In genomic region chr5:59354811-59355210, GRCh38 we compare ENCODE assay signal across 28 cellular contexts.
"Had no signal": no experiment of that assay in that cellular context is flagged by ENCODE, and none has a peak within 500 bp of the region (broad histone marks: within the 10 kb centered on the region; RNA-seq: fewer than 3 reads in every experiment).

No MANE protein-coding gene starts in this region.

- H3K4me1 Mint-ChIP-seq: activated CD4-positive, alpha-beta T cell treated with anti-CD3 and anti-CD28 coated beads, Interleukin-2, amount 10 ng/mL, durations not matched to agents 7 days and 5 days; activated T-helper 17 cell treated with anti-CD3 and anti-CD28 coated beads, Interleukin-2, amount 50 U/mL, for 72 hours; central memory CD8-positive, alpha-beta T cell; T-helper 17 cell had no signal

- H3K36me3 Mint-ChIP-seq: naive thymus-derived CD8-positive, alpha-beta T cell; WTC11 had no signal

- H3K36me3 ChIP-seq: brain microvascular endothelial cell, gastroesophageal sphincter, sigmoid colon, suprapubic skin, tibial artery, upper lobe of right lung had no signal

- H3K4me3 ChIP-seq: gastroesophageal sphincter, sigmoid colon, smooth muscle cell, suprapubic skin, tibial artery, upper lobe of right lung had no signal

- H3K9me3 Mint-ChIP-seq: activated CD4-positive, alpha-beta T cell treated with anti-CD3 and anti-CD28 coated beads, Interleukin-2, amount 10 ng/mL, durations not matched to agents 7 days and 5 days; activated CD8-positive, alpha-beta T cell treated with anti-CD3 and anti-CD28 coated beads for 36 hours; activated T-cell treated with anti-CD3 and anti-CD28 coated beads, Interleukin-2, amount 50 U/mL, for 4 hours; activated T-helper 17 cell treated with anti-CD3 and anti-CD28 coated beads, Interleukin-2, amount 50 U/mL, for 72 hours; central memory CD8-positive, alpha-beta T cell; naive thymus-derived CD8-positive, alpha-beta T cell; WTC11 had no signal

- FAIRE-seq: astrocyte, colon had no signal

- H3K4me2 ChIP-seq: smooth muscle cell had no signal

- H3K27me3 ChIP-seq: brain microvascular endothelial cell, gastroesophageal sphincter, sigmoid colon, suprapubic skin, tibial artery, upper lobe of right lung had no signal

- H3K9me3 ChIP-seq: gastroesophageal sphincter, sigmoid colon, suprapubic skin, tibial artery, upper lobe of right lung had no signal

- ATAC-seq: activated CD8-positive, alpha-beta T cell treated with anti-CD3 and anti-CD28 coated beads for 36 hours; activated T-cell treated with anti-CD3 and anti-CD28 coated beads, Interleukin-2, amount 50 U/mL, for 4 hours; activated T-helper 17 cell treated with anti-CD3 and anti-CD28 coated beads, Interleukin-2, amount 50 U/mL, for 72 hours; gastroesophageal sphincter; naive thymus-derived CD8-positive, alpha-beta T cell; SK-N-SH treated with all-trans-retinoic acid at 6 μM for 48 hours; T-helper 17 cell; upper lobe of right lung; WTC11 had no signal

- H3K27ac ChIP-seq: brain microvascular endothelial cell, gastroesophageal sphincter, suprapubic skin, tibial artery, upper lobe of right lung had no signal

- H3K27ac Mint-ChIP-seq: activated CD4-positive, alpha-beta T cell treated with anti-CD3 and anti-CD28 coated beads, Interleukin-2, amount 10 ng/mL, durations not matched to agents 7 days and 5 days; activated CD8-positive, alpha-beta T cell treated with anti-CD3 and anti-CD28 coated beads for 36 hours; activated T-helper 17 cell treated with anti-CD3 and anti-CD28 coated beads, Interleukin-2, amount 50 U/mL, for 72 hours; naive thymus-derived CD8-positive, alpha-beta T cell; T-helper 17 cell; WTC11 had no signal

- DNase-seq: activated CD4-positive, alpha-beta T cell treated with anti-CD3 and anti-CD28 coated beads for 1 hour; activated CD4-positive, alpha-beta T cell treated with anti-CD3 and anti-CD28 coated beads, Interleukin-2, amount 10 ng/mL, durations not matched to agents 7 days and 5 days; activated CD8-positive, alpha-beta T cell treated with anti-CD3 and anti-CD28 coated beads for 36 hours; activated gamma-delta T cell treated with Interleukin-2 at 50 U/mL for 16 hours; activated naive CD4-positive, alpha-beta T cell treated with anti-CD3 and anti-CD28 coated beads, Interleukin-2, amount 50 U/mL, for 16 hours; activated T-cell treated with anti-CD3 and anti-CD28 coated beads, Interleukin-2, amount 50 U/mL, for 4 hours; amniotic stem cell; brain microvascular endothelial cell; effector CD8-positive, alpha-beta T cell; erythroblast; head of caudate nucleus; midbrain; naive thymus-derived CD8-positive, alpha-beta T cell; sigmoid colon; stimulated activated CD4-positive, alpha-beta T cell treated with anti-CD3 and anti-CD28 coated beads, Interleukin-2, amount 100 ng/mL, for 24 hours; stimulated activated naive CD4-positive, alpha-beta T cell; T-helper 17 cell; tibial artery; upper lobe of right lung had no signal

- H3K4me3 Mint-ChIP-seq: activated CD4-positive, alpha-beta T cell treated with anti-CD3 and anti-CD28 coated beads, Interleukin-2, amount 10 ng/mL, durations not matched to agents 7 days and 5 days; activated CD8-positive, alpha-beta T cell treated with anti-CD3 and anti-CD28 coated beads for 36 hours; activated T-cell treated with anti-CD3 and anti-CD28 coated beads, Interleukin-2, amount 50 U/mL, for 4 hours; activated T-helper 17 cell treated with anti-CD3 and anti-CD28 coated beads, Interleukin-2, amount 50 U/mL, for 72 hours; central memory CD8-positive, alpha-beta T cell; naive thymus-derived CD8-positive, alpha-beta T cell; T-helper 17 cell; WTC11 had no signal
